Comparison of ENCODE assay signal across 8 cellular contexts in the genomic region with DNA sequence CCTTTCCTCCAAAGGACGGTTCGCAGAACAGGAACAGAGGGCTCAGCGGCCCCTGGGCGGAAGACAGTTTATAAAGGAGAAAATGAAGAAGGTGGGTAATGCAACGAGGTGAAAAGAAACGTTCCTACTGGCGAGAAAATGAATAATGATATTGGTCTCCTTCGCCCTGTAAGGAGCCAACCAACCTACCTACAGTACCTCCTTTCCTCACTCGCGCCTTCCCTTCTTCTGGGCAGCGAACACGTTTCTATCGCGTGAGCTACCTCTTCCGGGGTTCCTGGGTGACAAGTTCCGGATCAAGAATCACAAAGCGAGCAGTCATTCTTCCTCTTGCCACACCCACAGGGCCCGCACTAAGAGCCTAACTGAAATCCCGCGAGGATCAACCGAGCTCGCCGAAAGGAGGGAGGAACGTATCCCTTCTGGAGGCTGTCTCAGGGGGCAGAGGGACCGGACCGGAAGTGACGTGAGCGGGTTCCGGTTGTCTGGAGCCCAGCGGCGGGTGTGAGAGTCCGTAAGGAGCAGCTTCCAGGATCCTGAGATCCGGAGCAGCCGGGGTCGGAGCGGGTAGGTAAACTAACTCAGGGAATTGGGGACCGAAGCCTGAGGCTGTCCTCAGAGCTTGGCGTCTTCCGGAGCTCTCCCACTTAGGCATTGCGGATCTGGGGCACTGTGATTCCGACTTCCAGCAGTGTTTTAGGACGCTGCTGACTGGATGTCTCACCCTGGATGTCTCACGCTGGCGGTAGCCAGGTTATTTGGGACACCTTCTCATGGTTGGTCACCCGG. TPM values are rescaled to one million over a fixed set of nuclear protein-coding genes. Genes with fewer than 3 reads are reported as not detected.
DNase-seq lines count a peak whose midpoint lies in the region; ATAC-seq, FAIRE-seq and TF ChIP-seq lines count a peak whose summit lies in the region.

Gene PTRH2, minus strand, starts transcription at position 249 of the 789 bp plus-strand sequence. CDS start 9,452 bp downstream, outside the sequence.
Gene VMP1, plus strand, starts transcription at position 473 of the 789 bp plus-strand sequence. CDS start 23,793 bp downstream, outside the sequence.

- no peak for TF ChIP-seq CTCF in astrocyte of the cerebellum (IDR thresholded peaks at IDR 0.05; ENCODE audit: low read depth, low read length, missing control alignments)

- FAIRE-seq in GM18507 (lab: Jason Lieb, UNC), result peak; percentile 97

- in situ Hi-C loops in astrocyte of the cerebellum (cut with HindIII; ENCODE audit: low sequenced_read_pairs), result no loop called here

- peak; percentile 97 for DNase-seq in GM18507 (ENCODE audit: extremely low spot score, insufficient read length, low read depth)
- DNase-seq in NCI-H2029 treated with DMSO at 0.1 percent for 48 hours (lab: John Stamatoyannopoulos, UW), result peak; percentile 95
- DNase-seq in T-helper 9 cell, result peak; percentile 86
- DNase-seq in astrocyte of the cerebellum (ENCODE audit: low read depth), result peak; percentile 99
- peak; percentile 97 for DNase-seq in hepatic stellate cell (ENCODE audit: low spot score)
- peak; percentile 99 for DNase-seq in renal cortical epithelial cell (ENCODE audit: low read depth)
- DNase-seq in cortex of kidney (lab: John Stamatoyannopoulos, UW), result no peak

- peak within 1 kb of the TSS; percentile 96 for H3K4me3 ChIP-seq in astrocyte of the cerebellum (ENCODE audit: low read depth, low read length)

- ATAC-seq in HG02981 (IDR thresholded peaks at IDR 0.05; ENCODE audit: unreplicated experiment), result peak; percentile 95

RNA-seq across cellular contexts. Expression of gene PTRH2, which starts in this region (rescaled TPM):
- 27.1 and 31.6 TPM in 2 replicates for total RNA-seq in renal cortical epithelial cell

RNA-seq across cellular contexts. Expression of gene VMP1, which starts in this region (rescaled TPM):
- 230 and 245 TPM in 2 replicates for total RNA-seq in renal cortical epithelial cell
